2 cellular contexts compared by ENCODE assay signal in the genomic region with DNA sequence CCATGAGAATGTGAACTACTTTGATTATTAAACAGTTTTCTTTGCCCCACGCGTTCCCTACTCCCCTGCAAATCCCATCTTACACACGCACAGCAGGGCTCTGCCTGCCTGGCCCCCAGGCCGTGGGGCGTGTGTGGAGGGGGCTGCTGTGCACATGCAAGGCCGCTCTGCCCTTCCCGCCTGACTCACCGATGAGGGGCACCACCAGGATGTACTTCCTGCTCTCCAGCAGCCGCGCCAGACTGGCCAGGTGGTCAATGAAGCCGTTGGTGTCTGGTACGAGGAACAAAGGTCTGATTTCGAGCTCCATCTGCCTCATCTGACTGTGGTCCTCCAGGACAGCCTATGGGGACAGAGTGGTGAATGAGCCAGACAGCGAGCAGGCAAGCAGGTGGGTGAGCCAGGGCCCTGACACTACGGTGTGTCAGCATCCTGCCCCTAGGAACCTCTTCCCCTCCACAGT.
TF ChIP-seq lines count a peak whose summit lies in the region.

No MANE protein-coding gene starts in this region.

TF ChIP-seq in SK-N-SH treated with all-trans-retinoic acid at 6 μM for 48 hours, 23 proteins besides CTCF, POLR2A, EP300 and RAD21 (continued from another document):
- TF ChIP-seq, protein P1, sequence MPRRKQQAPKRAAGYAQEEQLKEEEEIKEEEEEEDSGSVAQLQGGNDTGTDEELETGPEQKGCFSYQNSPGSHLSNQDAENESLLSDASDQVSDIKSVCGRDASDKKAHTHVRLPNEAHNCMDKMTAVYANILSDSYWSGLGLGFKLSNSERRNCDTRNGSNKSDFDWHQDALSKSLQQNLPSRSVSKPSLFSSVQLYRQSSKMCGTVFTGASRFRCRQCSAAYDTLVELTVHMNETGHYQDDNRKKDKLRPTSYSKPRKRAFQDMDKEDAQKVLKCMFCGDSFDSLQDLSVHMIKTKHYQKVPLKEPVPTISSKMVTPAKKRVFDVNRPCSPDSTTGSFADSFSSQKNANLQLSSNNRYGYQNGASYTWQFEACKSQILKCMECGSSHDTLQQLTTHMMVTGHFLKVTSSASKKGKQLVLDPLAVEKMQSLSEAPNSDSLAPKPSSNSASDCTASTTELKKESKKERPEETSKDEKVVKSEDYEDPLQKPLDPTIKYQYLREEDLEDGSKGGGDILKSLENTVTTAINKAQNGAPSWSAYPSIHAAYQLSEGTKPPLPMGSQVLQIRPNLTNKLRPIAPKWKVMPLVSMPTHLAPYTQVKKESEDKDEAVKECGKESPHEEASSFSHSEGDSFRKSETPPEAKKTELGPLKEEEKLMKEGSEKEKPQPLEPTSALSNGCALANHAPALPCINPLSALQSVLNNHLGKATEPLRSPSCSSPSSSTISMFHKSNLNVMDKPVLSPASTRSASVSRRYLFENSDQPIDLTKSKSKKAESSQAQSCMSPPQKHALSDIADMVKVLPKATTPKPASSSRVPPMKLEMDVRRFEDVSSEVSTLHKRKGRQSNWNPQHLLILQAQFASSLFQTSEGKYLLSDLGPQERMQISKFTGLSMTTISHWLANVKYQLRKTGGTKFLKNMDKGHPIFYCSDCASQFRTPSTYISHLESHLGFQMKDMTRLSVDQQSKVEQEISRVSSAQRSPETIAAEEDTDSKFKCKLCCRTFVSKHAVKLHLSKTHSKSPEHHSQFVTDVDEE (CRISPR knock-in tag; IDR thresholded peaks at IDR 0.05) = 0 out of 2 replicates have a peak, but pooled peaks have one; percentile 48
- TF ChIP-seq, protein P2, sequence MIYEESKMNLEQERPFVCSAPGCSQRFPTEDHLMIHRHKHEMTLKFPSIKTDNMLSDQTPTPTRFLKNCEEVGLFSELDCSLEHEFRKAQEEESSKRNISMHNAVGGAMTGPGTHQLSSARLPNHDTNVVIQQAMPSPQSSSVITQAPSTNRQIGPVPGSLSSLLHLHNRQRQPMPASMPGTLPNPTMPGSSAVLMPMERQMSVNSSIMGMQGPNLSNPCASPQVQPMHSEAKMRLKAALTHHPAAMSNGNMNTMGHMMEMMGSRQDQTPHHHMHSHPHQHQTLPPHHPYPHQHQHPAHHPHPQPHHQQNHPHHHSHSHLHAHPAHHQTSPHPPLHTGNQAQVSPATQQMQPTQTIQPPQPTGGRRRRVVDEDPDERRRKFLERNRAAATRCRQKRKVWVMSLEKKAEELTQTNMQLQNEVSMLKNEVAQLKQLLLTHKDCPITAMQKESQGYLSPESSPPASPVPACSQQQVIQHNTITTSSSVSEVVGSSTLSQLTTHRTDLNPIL (CRISPR knock-in tag; IDR thresholded peaks at IDR 0.05; ENCODE audit: low read depth) = no peak

TF ChIP-seq in GM23338, 12 proteins besides CTCF, POLR2A, EP300 and RAD21 (continued from another document):
- TF ChIP-seq, protein P3, sequence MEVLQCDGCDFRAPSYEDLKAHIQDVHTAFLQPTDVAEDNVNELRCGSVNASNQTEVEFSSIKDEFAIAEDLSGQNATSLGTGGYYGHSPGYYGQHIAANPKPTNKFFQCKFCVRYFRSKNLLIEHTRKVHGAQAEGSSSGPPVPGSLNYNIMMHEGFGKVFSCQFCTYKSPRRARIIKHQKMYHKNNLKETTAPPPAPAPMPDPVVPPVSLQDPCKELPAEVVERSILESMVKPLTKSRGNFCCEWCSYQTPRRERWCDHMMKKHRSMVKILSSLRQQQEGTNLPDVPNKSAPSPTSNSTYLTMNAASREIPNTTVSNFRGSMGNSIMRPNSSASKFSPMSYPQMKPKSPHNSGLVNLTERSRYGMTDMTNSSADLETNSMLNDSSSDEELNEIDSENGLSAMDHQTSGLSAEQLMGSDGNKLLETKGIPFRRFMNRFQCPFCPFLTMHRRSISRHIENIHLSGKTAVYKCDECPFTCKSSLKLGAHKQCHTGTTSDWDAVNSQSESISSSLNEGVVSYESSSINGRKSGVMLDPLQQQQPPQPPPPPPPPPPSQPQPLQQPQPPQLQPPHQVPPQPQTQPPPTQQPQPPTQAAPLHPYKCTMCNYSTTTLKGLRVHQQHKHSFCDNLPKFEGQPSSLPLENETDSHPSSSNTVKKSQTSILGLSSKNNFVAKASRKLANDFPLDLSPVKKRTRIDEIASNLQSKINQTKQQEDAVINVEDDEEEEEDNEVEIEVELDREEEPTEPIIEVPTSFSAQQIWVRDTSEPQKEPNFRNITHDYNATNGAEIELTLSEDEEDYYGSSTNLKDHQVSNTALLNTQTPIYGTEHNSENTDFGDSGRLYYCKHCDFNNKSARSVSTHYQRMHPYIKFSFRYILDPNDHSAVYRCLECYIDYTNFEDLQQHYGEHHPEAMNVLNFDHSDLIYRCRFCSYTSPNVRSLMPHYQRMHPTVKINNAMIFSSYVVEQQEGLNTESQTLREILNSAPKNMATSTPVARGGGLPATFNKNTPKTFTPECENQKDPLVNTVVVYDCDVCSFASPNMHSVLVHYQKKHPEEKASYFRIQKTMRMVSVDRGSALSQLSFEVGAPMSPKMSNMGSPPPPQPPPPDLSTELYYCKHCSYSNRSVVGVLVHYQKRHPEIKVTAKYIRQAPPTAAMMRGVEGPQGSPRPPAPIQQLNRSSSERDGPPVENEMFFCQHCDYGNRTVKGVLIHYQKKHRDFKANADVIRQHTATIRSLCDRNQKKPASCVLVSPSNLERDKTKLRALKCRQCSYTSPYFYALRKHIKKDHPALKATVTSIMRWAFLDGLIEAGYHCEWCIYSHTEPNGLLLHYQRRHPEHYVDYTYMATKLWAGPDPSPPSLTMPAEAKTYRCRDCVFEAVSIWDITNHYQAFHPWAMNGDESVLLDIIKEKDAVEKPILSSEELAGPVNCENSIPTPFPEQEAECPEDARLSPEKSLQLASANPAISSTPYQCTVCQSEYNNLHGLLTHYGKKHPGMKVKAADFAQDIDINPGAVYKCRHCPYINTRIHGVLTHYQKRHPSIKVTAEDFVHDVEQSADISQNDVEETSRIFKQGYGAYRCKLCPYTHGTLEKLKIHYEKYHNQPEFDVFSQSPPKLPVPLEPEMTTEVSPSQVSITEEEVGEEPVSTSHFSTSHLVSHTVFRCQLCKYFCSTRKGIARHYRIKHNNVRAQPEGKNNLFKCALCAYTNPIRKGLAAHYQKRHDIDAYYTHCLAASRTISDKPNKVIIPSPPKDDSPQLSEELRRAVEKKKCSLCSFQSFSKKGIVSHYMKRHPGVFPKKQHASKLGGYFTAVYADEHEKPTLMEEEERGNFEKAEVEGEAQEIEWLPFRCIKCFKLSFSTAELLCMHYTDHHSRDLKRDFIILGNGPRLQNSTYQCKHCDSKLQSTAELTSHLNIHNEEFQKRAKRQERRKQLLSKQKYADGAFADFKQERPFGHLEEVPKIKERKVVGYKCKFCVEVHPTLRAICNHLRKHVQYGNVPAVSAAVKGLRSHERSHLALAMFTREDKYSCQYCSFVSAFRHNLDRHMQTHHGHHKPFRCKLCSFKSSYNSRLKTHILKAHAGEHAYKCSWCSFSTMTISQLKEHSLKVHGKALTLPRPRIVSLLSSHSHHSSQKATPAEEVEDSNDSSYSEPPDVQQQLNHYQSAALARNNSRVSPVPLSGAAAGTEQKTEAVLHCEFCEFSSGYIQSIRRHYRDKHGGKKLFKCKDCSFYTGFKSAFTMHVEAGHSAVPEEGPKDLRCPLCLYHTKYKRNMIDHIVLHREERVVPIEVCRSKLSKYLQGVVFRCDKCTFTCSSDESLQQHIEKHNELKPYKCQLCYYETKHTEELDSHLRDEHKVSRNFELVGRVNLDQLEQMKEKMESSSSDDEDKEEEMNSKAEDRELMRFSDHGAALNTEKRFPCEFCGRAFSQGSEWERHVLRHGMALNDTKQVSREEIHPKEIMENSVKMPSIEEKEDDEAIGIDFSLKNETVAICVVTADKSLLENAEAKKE (CRISPR knock-in tag; IDR thresholded peaks at IDR 0.05) = no peak
- TF ChIP-seq STAT1 (IDR thresholded peaks at IDR 0.05; ENCODE audit: unreplicated experiment) (no peak), NANOG (IDR thresholded peaks at IDR 0.05; ENCODE audit: borderline replicate concordance) (no peak), ZNF331 (CRISPR knock-in tag; IDR thresholded peaks at IDR 0.05; ENCODE audit: low read depth) (no peak), EZH2 (IDR thresholded peaks at IDR 0.05; ENCODE audit: low read depth, unreplicated experiment) (no peak), POLR2AphosphoS5 (IDR thresholded peaks at IDR 0.05; ENCODE audit: low read depth) (no peak), CREB1 (CRISPR knock-in tag; IDR thresholded peaks at IDR 0.05; ENCODE audit: low read depth) (no peak), JUNB (IDR thresholded peaks at IDR 0.05; ENCODE audit: unreplicated experiment) (no peak), ZNF114 (CRISPR knock-in tag; IDR thresholded peaks at IDR 0.05) (no peak)
- TF ChIP-seq, protein P4, sequence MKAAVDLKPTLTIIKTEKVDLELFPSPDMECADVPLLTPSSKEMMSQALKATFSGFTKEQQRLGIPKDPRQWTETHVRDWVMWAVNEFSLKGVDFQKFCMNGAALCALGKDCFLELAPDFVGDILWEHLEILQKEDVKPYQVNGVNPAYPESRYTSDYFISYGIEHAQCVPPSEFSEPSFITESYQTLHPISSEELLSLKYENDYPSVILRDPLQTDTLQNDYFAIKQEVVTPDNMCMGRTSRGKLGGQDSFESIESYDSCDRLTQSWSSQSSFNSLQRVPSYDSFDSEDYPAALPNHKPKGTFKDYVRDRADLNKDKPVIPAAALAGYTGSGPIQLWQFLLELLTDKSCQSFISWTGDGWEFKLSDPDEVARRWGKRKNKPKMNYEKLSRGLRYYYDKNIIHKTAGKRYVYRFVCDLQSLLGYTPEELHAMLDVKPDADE (IDR thresholded peaks at IDR 0.05) = no peak
- TF ChIP-seq, protein P5, sequence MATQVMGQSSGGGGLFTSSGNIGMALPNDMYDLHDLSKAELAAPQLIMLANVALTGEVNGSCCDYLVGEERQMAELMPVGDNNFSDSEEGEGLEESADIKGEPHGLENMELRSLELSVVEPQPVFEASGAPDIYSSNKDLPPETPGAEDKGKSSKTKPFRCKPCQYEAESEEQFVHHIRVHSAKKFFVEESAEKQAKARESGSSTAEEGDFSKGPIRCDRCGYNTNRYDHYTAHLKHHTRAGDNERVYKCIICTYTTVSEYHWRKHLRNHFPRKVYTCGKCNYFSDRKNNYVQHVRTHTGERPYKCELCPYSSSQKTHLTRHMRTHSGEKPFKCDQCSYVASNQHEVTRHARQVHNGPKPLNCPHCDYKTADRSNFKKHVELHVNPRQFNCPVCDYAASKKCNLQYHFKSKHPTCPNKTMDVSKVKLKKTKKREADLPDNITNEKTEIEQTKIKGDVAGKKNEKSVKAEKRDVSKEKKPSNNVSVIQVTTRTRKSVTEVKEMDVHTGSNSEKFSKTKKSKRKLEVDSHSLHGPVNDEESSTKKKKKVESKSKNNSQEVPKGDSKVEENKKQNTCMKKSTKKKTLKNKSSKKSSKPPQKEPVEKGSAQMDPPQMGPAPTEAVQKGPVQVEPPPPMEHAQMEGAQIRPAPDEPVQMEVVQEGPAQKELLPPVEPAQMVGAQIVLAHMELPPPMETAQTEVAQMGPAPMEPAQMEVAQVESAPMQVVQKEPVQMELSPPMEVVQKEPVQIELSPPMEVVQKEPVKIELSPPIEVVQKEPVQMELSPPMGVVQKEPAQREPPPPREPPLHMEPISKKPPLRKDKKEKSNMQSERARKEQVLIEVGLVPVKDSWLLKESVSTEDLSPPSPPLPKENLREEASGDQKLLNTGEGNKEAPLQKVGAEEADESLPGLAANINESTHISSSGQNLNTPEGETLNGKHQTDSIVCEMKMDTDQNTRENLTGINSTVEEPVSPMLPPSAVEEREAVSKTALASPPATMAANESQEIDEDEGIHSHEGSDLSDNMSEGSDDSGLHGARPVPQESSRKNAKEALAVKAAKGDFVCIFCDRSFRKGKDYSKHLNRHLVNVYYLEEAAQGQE (IDR thresholded peaks at IDR 0.05; ENCODE audit: unreplicated experiment) = no peak
